Comparison of ENCODE assay signal across 8 cellular contexts in the genomic region with DNA sequence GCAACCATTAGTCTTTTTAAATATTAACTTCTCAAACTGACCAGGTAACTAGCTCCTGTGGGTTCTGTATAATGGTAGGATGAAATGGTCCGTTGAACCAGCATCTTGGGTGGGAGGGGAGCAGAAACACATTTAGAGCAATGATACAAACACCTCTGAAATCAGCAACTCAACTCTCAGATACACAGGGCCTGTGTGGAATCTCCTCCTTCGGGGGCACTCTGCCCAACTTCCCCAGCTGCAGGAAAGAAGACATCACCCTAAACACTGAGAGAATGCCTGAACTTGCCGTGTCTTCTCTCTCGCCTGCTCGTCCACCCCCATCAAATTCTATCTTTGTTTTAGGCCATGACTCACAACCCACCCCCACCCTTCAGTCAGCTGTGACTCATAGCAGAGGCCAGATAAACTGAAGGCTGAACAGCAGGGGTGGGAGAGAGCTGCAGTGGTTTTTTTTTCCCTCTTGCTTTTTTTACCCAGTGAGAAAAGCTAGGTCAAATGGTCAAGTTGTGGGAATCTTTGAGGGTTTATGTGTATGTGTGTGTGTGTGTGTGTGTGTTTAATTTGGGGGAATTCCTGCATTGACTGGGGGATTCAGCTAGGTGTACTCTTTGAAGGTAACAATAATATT.
DNase-seq lines count a peak whose midpoint lies in the region; ATAC-seq lines count a peak whose summit lies in the region.

No MANE protein-coding gene starts in this region.

- DNase-seq in NK-92 treated with Interleukin-12 subunit alpha and Interleukin-12 subunit beta, amount 100 ng/mL, for 24 hours (lab: John Stamatoyannopoulos, UW): peak; percentile 43
- no peak for DNase-seq in NK-92 (lab: John Stamatoyannopoulos, UW; ENCODE audit: unreplicated experiment)
- DNase-seq in T1000 (lab: John Stamatoyannopoulos, UW): peak; percentile 41
- no peak for DNase-seq in Right ventricle myocardium inferior (ENCODE audit: missing footprints)
- DNase-seq in putamen (ENCODE audit: low spot score): peak; percentile 83
- DNase-seq in activated T-cell treated with anti-CD3 and anti-CD28 coated beads for 4 hours: no peak
- DNase-seq in NCI-H82 (lab: John Stamatoyannopoulos, UW): no peak

- intact Hi-C loops in Right ventricle myocardium inferior (cut with DNase I): no loop called here

- ATAC-seq in HG03432 (IDR thresholded peaks at IDR 0.05; ENCODE audit: unreplicated experiment) (peak; percentile 83), Right ventricle myocardium inferior (peak; percentile 83)

Comparison
In these comparisons a context has a peak if more than half of its experiments do, and no peak if none do; other contexts are left out.
1. DNase-seq: peak in NK-92 treated with Interleukin-12 subunit alpha and Interleukin-12 subunit beta, amount 100 ng/mL, for 24 hours (single experiment), T1000 (single experiment) and putamen (single experiment); none in NK-92 (single experiment), Right ventricle myocardium inferior (single experiment), activated T-cell treated with anti-CD3 and anti-CD28 coated beads for 4 hours (single experiment) and NCI-H82 (single experiment).